Comparison of ENCODE assay signal across 3 cellular contexts in the genomic region with DNA sequence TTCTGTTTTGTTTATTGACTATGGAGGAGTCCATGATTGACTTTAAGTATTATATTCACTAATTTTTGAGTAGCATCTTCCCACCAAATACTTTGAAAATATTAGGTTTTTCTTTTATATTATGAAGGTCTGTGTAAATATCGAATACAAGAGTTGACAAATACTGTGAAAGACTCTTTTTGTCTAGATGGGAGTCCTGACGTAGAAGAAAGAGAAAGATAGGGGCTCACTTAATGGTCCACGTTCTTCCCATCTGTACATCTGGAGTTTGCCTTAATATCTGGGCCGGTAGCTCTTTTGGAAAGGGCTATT.
TF ChIP-seq lines count a peak whose summit lies in the region.

No MANE protein-coding gene starts in this region.

TF ChIP-seq in HEK293, 187 proteins besides CTCF, POLR2A, EP300 and RAD21:
- no peak for TF ChIP-seq RBAK (tag by site-specific recombination; IDR thresholded peaks at IDR 0.05)
- TF ChIP-seq ZNF843 (tag by site-specific recombination; IDR thresholded peaks at IDR 0.05) = 0 out of 2 replicates have a peak, but pooled peaks have one; percentile 4
- no peak for TF ChIP-seq ZBTB1 (tag by site-specific recombination; IDR thresholded peaks at IDR 0.05)
- TF ChIP-seq, protein P1, sequence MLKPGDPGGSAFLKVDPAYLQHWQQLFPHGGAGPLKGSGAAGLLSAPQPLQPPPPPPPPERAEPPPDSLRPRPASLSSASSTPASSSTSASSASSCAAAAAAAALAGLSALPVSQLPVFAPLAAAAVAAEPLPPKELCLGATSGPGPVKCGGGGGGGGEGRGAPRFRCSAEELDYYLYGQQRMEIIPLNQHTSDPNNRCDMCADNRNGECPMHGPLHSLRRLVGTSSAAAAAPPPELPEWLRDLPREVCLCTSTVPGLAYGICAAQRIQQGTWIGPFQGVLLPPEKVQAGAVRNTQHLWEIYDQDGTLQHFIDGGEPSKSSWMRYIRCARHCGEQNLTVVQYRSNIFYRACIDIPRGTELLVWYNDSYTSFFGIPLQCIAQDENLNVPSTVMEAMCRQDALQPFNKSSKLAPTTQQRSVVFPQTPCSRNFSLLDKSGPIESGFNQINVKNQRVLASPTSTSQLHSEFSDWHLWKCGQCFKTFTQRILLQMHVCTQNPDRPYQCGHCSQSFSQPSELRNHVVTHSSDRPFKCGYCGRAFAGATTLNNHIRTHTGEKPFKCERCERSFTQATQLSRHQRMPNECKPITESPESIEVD (tag by site-specific recombination; IDR thresholded peaks at IDR 0.05) = peak; percentile 54
- TF ChIP-seq ZNF24 (tag by site-specific recombination; IDR thresholded peaks at IDR 0.05) = 0 out of 2 replicates have a peak, but pooled peaks have one; percentile 3
- TF ChIP-seq KLF1 (tag by site-specific recombination; IDR thresholded peaks at IDR 0.05) = no peak
- no peak for TF ChIP-seq ZNF416 (tag by site-specific recombination; IDR thresholded peaks at IDR 0.05)
TF ChIP-seq in HEK293: peak in this region for 3.

TF ChIP-seq in K562, 482 proteins besides CTCF, POLR2A, EP300 and RAD21:
- TF ChIP-seq ERF (CRISPR knock-in tag; IDR thresholded peaks at IDR 0.05) (no peak), ZNF311 (CRISPR knock-in tag; IDR thresholded peaks at IDR 0.05) (no peak), SMARCC2 (IDR thresholded peaks at IDR 0.05; ENCODE audit: low read depth) (no peak; the same call in 1 of the 2 replicates), ZNF766 (CRISPR knock-in tag; conservative IDR thresholded peaks at IDR 0.05) (no peak), BACH1 (tag; IDR thresholded peaks at IDR 0.05) (no peak), STAT5A (IDR thresholded peaks at IDR 0.05; ENCODE audit: borderline replicate concordance, low read length) (no peak), ELF1 (tag; IDR thresholded peaks at IDR 0.05) (no peak), ZBTB1 (CRISPR knock-in tag; IDR thresholded peaks at IDR 0.05; ENCODE audit: borderline replicate concordance, low read depth) (no peak), GATAD2B (IDR thresholded peaks at IDR 0.05; ENCODE audit: borderline replicate concordance) (0 out of 2 replicates have a peak, but pooled peaks have one; percentile 40), TCF7 (IDR thresholded peaks at IDR 0.05; ENCODE audit: borderline replicate concordance) (no peak), SP2 (IDR thresholded peaks at IDR 0.05; ENCODE audit: extremely low read depth, low read depth, low read length, poor library complexity, severe bottlenecking) (no peak), RBM22 (IDR thresholded peaks at IDR 0.05; ENCODE audit: low read depth, low read length, poor library complexity, severe bottlenecking) (no peak), ARID1B (IDR thresholded peaks at IDR 0.05) (0 out of 2 replicates have a peak, but pooled peaks have one; percentile 0), ILF3 (IDR thresholded peaks at IDR 0.05; ENCODE audit: borderline replicate concordance) (no peak), DDX20 (tag; IDR thresholded peaks at IDR 0.05; ENCODE audit: low read depth) (no peak), FOSL1 (tag; conservative IDR thresholded peaks at IDR 0.05) (peak; percentile 73; the same call in 1 of the 2 replicates)
- TF ChIP-seq, protein P2, sequence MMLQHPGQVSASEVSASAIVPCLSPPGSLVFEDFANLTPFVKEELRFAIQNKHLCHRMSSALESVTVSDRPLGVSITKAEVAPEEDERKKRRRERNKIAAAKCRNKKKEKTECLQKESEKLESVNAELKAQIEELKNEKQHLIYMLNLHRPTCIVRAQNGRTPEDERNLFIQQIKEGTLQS (IDR thresholded peaks at IDR 0.05) = 0 out of 2 replicates have a peak, but pooled peaks have one; percentile 5
- TF ChIP-seq, protein P2 (CRISPR knock-in tag; conservative IDR thresholded peaks at IDR 0.05) = no peak
- TF ChIP-seq, protein P3, sequence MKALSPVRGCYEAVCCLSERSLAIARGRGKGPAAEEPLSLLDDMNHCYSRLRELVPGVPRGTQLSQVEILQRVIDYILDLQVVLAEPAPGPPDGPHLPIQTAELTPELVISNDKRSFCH (CRISPR knock-in tag; IDR thresholded peaks at IDR 0.05) = no peak
- TF ChIP-seq, protein P3 (tag; IDR thresholded peaks at IDR 0.05) = no peak

TF ChIP-seq in HEK293T, 16 proteins besides CTCF, POLR2A, EP300 and RAD21:
- TF ChIP-seq BHLHE40 (IDR thresholded peaks at IDR 0.05; ENCODE audit: borderline replicate concordance) (no peak), SP1 (IDR thresholded peaks at IDR 0.05) (no peak), FOXM1 (IDR thresholded peaks at IDR 0.05; ENCODE audit: borderline replicate concordance) (no peak)
